21 cellular contexts compared by ENCODE assay signal in genomic region chr15:41535529-41535928, GRCh38. TPM values are rescaled to one million over a fixed set of nuclear protein-coding genes. Genes with fewer than 3 reads are reported as not detected.
DNase-seq lines count a peak whose midpoint lies in the region; ATAC-seq and TF ChIP-seq lines count a peak whose summit lies in the region.
"Had no signal": no experiment of that assay in that cellular context is flagged by ENCODE, and none has a peak within 500 bp of the region (broad histone marks: within the 10 kb centered on the region; RNA-seq: fewer than 3 reads in every experiment).

No MANE protein-coding gene starts in this region.

- H3K9me3 ChIP-seq in mammary epithelial cell (replicated peaks; ENCODE audit: insufficient read depth, low read length) (no peaks in the 10 kb centered on the region), BLaER1 (no peaks in the 10 kb centered on the region)
- H3K9me3 ChIP-seq: A549, BE2C, Caco-2 had no signal

- peaks cover 61% of the 10 kb centered on the region for H3K36me3 Mint-ChIP-seq in MCF 10A (ENCODE audit: insufficient read depth, unreplicated experiment)
- H3K36me3 Mint-ChIP-seq in central memory CD8-positive, alpha-beta T cell (ENCODE audit: insufficient read depth), result peaks cover 33% of the 10 kb centered on the region

- no peaks in the 10 kb centered on the region for H3K79me2 ChIP-seq in mammary epithelial cell (ENCODE audit: insufficient read depth, low read length)

- H3K4me3 Mint-ChIP-seq in MCF 10A (ENCODE audit: unreplicated experiment), result no peak overlapping the region
- no peak overlapping the region for H3K4me3 Mint-ChIP-seq in central memory CD8-positive, alpha-beta T cell
- H3K4me3 Mint-ChIP-seq: CD4-positive, CD25-positive, alpha-beta regulatory T cell; CD8-positive, alpha-beta T cell; GM23338; H9 had no signal

- dilution Hi-C loops in mammary epithelial cell (cut with HindIII; ENCODE audit: low sequenced_read_pairs), result loop anchor here (5.0 kb wide), 1 partner anchor 67 kb away; no protein-coding TSS in a partner anchor

- no peak for TF ChIP-seq CTCF in MCF 10A (IDR thresholded peaks at IDR 0.05; ENCODE audit: unreplicated experiment)
- TF ChIP-seq CTCF in mammary epithelial cell (conservative IDR thresholded peaks at IDR 0.05 in 1 of 2, IDR thresholded peaks at IDR 0.05 in 1 of 2; ENCODE audit: extremely low read depth in 1 of 2, insufficient read depth in 1 of 2, low read depth in 1 of 2, low read length in 2 of 2), result no peak

- H3K4me1 ChIP-seq in mammary epithelial cell (ENCODE audit: insufficient read depth, low read length) (no peaks in the 10 kb centered on the region), BLaER1 (peaks cover 49% of the 10 kb centered on the region)
- H3K4me1 ChIP-seq: A549, Caco-2 had no signal

- intact Hi-C loops in MCF 10A (cut with micrococcal nuclease) (no loop called here), mammary epithelial cell (cut with micrococcal nuclease) (no loop called here)

- H3K4me2 ChIP-seq in mammary epithelial cell (ENCODE audit: insufficient read depth, low read depth, low read length), result no peak overlapping the region
- H3K4me2 ChIP-seq in BLaER1, result peak overlapping the region; percentile 19
- H3K4me2 ChIP-seq: A549, GM23338 had no signal

- CTCF ChIA-PET in MCF 10A (lab: Yijun Ruan, JAX), result no interaction called here
- CTCF ChIA-PET in mammary epithelial cell (lab: Charles Lee; ENCODE audit: low non-redundant PET), result interaction anchor here (0.7 kb wide), 1 partner anchor 19 kb away, joined by 4 read pairs; no protein-coding TSS in a partner anchor

- ATAC-seq in central memory CD8-positive, alpha-beta T cell (replicated peaks; ENCODE audit: extremely low read depth, poor library complexity, severe bottlenecking), result no peak
- ATAC-seq: A549; CD8-positive, alpha-beta T cell; GM23338; HCT116 had no signal

- peaks cover 10% of the 10 kb centered on the region for H3K36me3 ChIP-seq in mammary epithelial cell (ENCODE audit: insufficient read depth, low read length)
- peaks cover 55% of the 10 kb centered on the region for H3K36me3 ChIP-seq in BLaER1

- H4K20me1 ChIP-seq in mammary epithelial cell (ENCODE audit: insufficient read depth, low read length) (no peaks in the 10 kb centered on the region), BLaER1 (no peaks in the 10 kb centered on the region)

- H3K27me3 ChIP-seq in mammary epithelial cell (ENCODE audit: insufficient read depth, low read length), result no peaks in the 10 kb centered on the region
- H3K27me3 ChIP-seq in BLaER1, result no peaks in the 10 kb centered on the region
- H3K27me3 ChIP-seq: BE2C had no signal

- 100% methylated on average over 1 of the region's 1 CpG for WGBS in mammary epithelial cell (ENCODE audit: low coverage, missing lambda C conversion rate)

- H3K9ac ChIP-seq in mammary epithelial cell (ENCODE audit: insufficient read depth, low read length) (no peak overlapping the region), BLaER1 (no peak overlapping the region)

- in situ Hi-C loops in mammary epithelial cell (cut with MboI; ENCODE audit: low sequenced_read_pairs in 2 of 2), result no loop called here

- DNase-seq in MCF 10A (ENCODE audit: unreplicated experiment), result no peak
- DNase-seq in mammary epithelial cell, result no peak
- DNase-seq in OCI-M1 (lab: John Stamatoyannopoulos, UW), result peak; percentile 5
- DNase-seq in central memory CD8-positive, alpha-beta T cell (ENCODE audit: low spot score in 2 of 2), result no peak
- DNase-seq in SW 1271 (lab: John Stamatoyannopoulos, UW), result no peak
- no peak for DNase-seq in activated naive CD4-positive, alpha-beta T cell (lab: John Stamatoyannopoulos, UW)
- DNase-seq: 8988T; ACHN; AML-193; BE2C; Caco-2; CD4-positive, CD25-positive, alpha-beta regulatory T cell; CD8-positive, alpha-beta T cell; DMS153; DND-41; H9 had no signal

- POLR2A ChIA-PET in MCF 10A (lab: Yijun Ruan, JAX), result no interaction called here

- H3K4me3 ChIP-seq in mammary epithelial cell (replicated peaks in 1 of 3; ENCODE audit: insufficient read depth in 1 of 3, low read depth in 2 of 3, low read length in 3 of 3), result no peak overlapping the region
- H3K4me3 ChIP-seq in BLaER1, result no peak overlapping the region
- H3K4me3 ChIP-seq: A549, GM23338 had no signal

- H3K27ac ChIP-seq in mammary epithelial cell (ENCODE audit: insufficient read depth, low read depth, low read length), result no peak overlapping the region
- no peak overlapping the region for H3K27ac ChIP-seq in BLaER1
- H3K27ac ChIP-seq: A549, C4-2B had no signal

- no peak overlapping the region for H2AFZ ChIP-seq in mammary epithelial cell (ENCODE audit: low read depth, low read length)
- H2AFZ ChIP-seq: GM23338 had no signal

- H3K27me3 Mint-ChIP-seq in MCF 10A (ENCODE audit: insufficient read depth, unreplicated experiment), result no peaks in the 10 kb centered on the region
- H3K27me3 Mint-ChIP-seq in central memory CD8-positive, alpha-beta T cell, result no peaks in the 10 kb centered on the region
- H3K27me3 Mint-ChIP-seq: CD4-positive, CD25-positive, alpha-beta regulatory T cell had no signal

- H3K27ac Mint-ChIP-seq in MCF 10A (ENCODE audit: low read depth, unreplicated experiment), result no peak overlapping the region
- peak overlapping the region; percentile 53 for H3K27ac Mint-ChIP-seq in central memory CD8-positive, alpha-beta T cell (ENCODE audit: low read depth)
- H3K27ac Mint-ChIP-seq: CD8-positive, alpha-beta T cell; GM23338; H9 had no signal

- no peaks in the 10 kb centered on the region for H3K9me3 Mint-ChIP-seq in MCF 10A (ENCODE audit: unreplicated experiment)
- no peaks in the 10 kb centered on the region for H3K9me3 Mint-ChIP-seq in central memory CD8-positive, alpha-beta T cell
- H3K9me3 Mint-ChIP-seq: CD4-positive, CD25-positive, alpha-beta regulatory T cell; CD8-positive, alpha-beta T cell; GM23338; H9 had no signal

- no peaks in the 10 kb centered on the region for H3K4me1 Mint-ChIP-seq in MCF 10A (ENCODE audit: insufficient read depth, unreplicated experiment)
- H3K4me1 Mint-ChIP-seq in central memory CD8-positive, alpha-beta T cell, result peaks cover 7% of the 10 kb centered on the region
- H3K4me1 Mint-ChIP-seq: GM23338, H9 had no signal

- BruUV-seq in MCF 10A (replicated peaks; lab: Mats Ljungman, UMichigan) (TSS peak; percentile 4), mammary epithelial cell (replicated peaks; lab: Mats Ljungman, UMichigan) (no TSS peak)

RNA-seq across cellular contexts. Expression of gene RPAP1, which starts 8.5 kb away (rescaled TPM):
- total RNA-seq in MCF 10A (2022) (37.5 and 45.1 TPM in 2 replicates), mammary epithelial cell (10 to 100 TPM; 11.2 to 35.5 TPM)
- 11.4 TPM for polyA plus RNA-seq in mammary epithelial cell
- polyA minus RNA-seq in mammary epithelial cell, result 44.3 TPM

RNA-seq across cellular contexts. Expression of gene LTK, which starts 21.9 kb away (rescaled TPM):
- 0.17 TPM in 1 of 2 replicates, not detected in the other for total RNA-seq in MCF 10A (2022)
- not detected for total RNA-seq in mammary epithelial cell
- not detected for polyA plus RNA-seq in mammary epithelial cell
- polyA minus RNA-seq in mammary epithelial cell, result not detected
- polyA plus RNA-seq: GM23338 had no signal

RNA-seq across cellular contexts. Expression of gene TYRO3, which starts 23.5 kb away (rescaled TPM):
- total RNA-seq in MCF 10A (2022) (9.7 and 12.3 TPM in 2 replicates), mammary epithelial cell (10 to 100 TPM in 1 of 2 donors, 1 to 10 TPM in 1; 3.5 to 17.0 TPM)
- 13.2 TPM for polyA plus RNA-seq in mammary epithelial cell
- 50.7 TPM for polyA minus RNA-seq in mammary epithelial cell
- total RNA-seq: CD4-positive, CD25-positive, alpha-beta regulatory T cell had no signal

RNA-seq across cellular contexts. Expression of gene ITPKA, which starts 41.9 kb away (rescaled TPM):
- 13.5 and 23.4 TPM in 2 replicates for total RNA-seq in MCF 10A (2022)
- under 1 TPM in 1 of 2 donors, not detected in 1; 0.92 TPM for total RNA-seq in mammary epithelial cell
- 0.63 TPM for polyA plus RNA-seq in mammary epithelial cell
- polyA minus RNA-seq in mammary epithelial cell, result not detected
- total RNA-seq: CD4-positive, CD25-positive, alpha-beta regulatory T cell had no signal
- polyA plus RNA-seq: CD4-positive, CD25-positive, alpha-beta regulatory T cell had no signal
